8 cellular contexts compared by ENCODE assay signal in the genomic region with DNA sequence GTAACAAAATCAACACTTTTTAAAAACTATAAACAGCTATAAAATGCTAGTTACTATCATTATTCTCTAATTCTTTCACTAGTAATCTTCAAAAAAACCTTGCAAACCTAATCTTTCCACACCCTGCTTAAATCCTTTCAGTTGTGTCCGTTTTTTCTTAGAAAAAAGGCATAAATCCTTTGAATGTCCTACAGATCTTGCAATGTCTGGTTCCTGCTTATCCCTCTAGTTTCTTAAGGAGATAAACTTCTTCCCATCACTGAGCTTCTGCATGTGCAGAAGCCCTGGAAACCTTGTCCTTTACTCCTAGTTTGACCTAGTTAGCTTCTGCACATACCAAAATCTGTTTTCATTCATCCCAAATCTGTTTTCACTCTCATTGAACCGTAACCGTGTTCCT. TPM values are rescaled to one million over a fixed set of nuclear protein-coding genes. Genes with fewer than 3 reads are reported as not detected.
A peak's percentile ranks its signal among the peaks of the same experiment; 100 is the strongest.
DNase-seq lines count a peak whose midpoint lies in the region; ATAC-seq and TF ChIP-seq lines count a peak whose summit lies in the region.

No MANE protein-coding gene starts in this region.

- no peaks in the 10 kb centered on the region for H3K4me1 ChIP-seq in BE2C
- H3K4me1 ChIP-seq in Loucy (ENCODE audit: insufficient read depth, low read length, poor library complexity, severe bottlenecking), result peaks cover 43% of the 10 kb centered on the region

- H3K4me3 Mint-ChIP-seq in dendritic cell treated with granulocyte-macrophage colony-stimulating factor and Interleukin-4, amounts not matched to agents 40 ng/mL and 50 ng/mL, for 4 days, result peak overlapping the region; percentile 99
- peak overlapping the region; percentile 92 to 98 (median 93) for H3K4me3 Mint-ChIP-seq in nephron

- H3K27ac Mint-ChIP-seq in dendritic cell treated with granulocyte-macrophage colony-stimulating factor and Interleukin-4, amounts not matched to agents 40 ng/mL and 50 ng/mL, for 4 days, result peak overlapping the region; percentile 95
- H3K27ac Mint-ChIP-seq in nephron, result peak overlapping the region; percentile 100

- no peaks in the 10 kb centered on the region for H4K20me1 ChIP-seq in Loucy (ENCODE audit: insufficient read depth, low read length, poor library complexity, severe bottlenecking)

- H3K9me3 ChIP-seq in BE2C (no peaks in the 10 kb centered on the region), Loucy (ENCODE audit: insufficient read depth, low read depth, low read length) (no peaks in the 10 kb centered on the region)

- peaks cover 18% of the 10 kb centered on the region for H3K4me1 Mint-ChIP-seq in dendritic cell treated with granulocyte-macrophage colony-stimulating factor and Interleukin-4, amounts not matched to agents 40 ng/mL and 50 ng/mL, for 4 days (ENCODE audit: low read depth)
- H3K4me1 Mint-ChIP-seq in nephron, result peaks cover 27% of the 10 kb centered on the region

- H3F3A ChIP-seq in Loucy (ENCODE audit: low read depth), result no peaks in the 10 kb centered on the region

- H3K9me3 Mint-ChIP-seq in dendritic cell treated with granulocyte-macrophage colony-stimulating factor and Interleukin-4, amounts not matched to agents 40 ng/mL and 50 ng/mL, for 4 days, result no peaks in the 10 kb centered on the region
- no peaks in the 10 kb centered on the region for H3K9me3 Mint-ChIP-seq in nephron

- intact Hi-C loops in dendritic cell treated with granulocyte-macrophage colony-stimulating factor and Interleukin-4, amounts not matched to agents 40 ng/mL and 50 ng/mL, for 4 days (cut with micrococcal nuclease), result loop anchor here (2.0 kb wide), 3 partner anchors 34 to 96 kb away; a partner anchor contains a TSS
- intact Hi-C loops in posterior vena cava (cut with DNase I), result no loop called here

- H3K79me2 ChIP-seq in Loucy (ENCODE audit: insufficient read depth, low read length), result peaks cover 41% of the 10 kb centered on the region

- H3K36me3 ChIP-seq in BE2C (peaks cover 4% of the 10 kb centered on the region; the same call in 1 of the 2 replicates), Loucy (ENCODE audit: insufficient read depth, low read length) (peaks cover 11% of the 10 kb centered on the region; the same call in 1 of the 2 replicates)

- H3K27me3 ChIP-seq in BE2C (no peaks in the 10 kb centered on the region), Loucy (ENCODE audit: insufficient read depth, low read length, poor library complexity, severe bottlenecking) (no peaks in the 10 kb centered on the region)

- H3K9me2 ChIP-seq in Loucy (replicated peaks; ENCODE audit: low read depth, low read length), result no peaks in the 10 kb centered on the region

- no peak for ATAC-seq in GM21528 (IDR thresholded peaks at IDR 0.05; ENCODE audit: low FRiP score, unreplicated experiment)

- peaks cover 37% of the 10 kb centered on the region for H3K36me3 Mint-ChIP-seq in dendritic cell treated with granulocyte-macrophage colony-stimulating factor and Interleukin-4, amounts not matched to agents 40 ng/mL and 50 ng/mL, for 4 days (ENCODE audit: low read depth)
- peaks cover 10% of the 10 kb centered on the region for H3K36me3 Mint-ChIP-seq in nephron (ENCODE audit: low read depth)

- peak overlapping the region; percentile 88 for H3K9ac ChIP-seq in Loucy (ENCODE audit: low read depth, low read length, poor library complexity, severe bottlenecking)

- no peaks in the 10 kb centered on the region for H3K27me3 Mint-ChIP-seq in dendritic cell treated with granulocyte-macrophage colony-stimulating factor and Interleukin-4, amounts not matched to agents 40 ng/mL and 50 ng/mL, for 4 days
- no peaks in the 10 kb centered on the region for H3K27me3 Mint-ChIP-seq in nephron (ENCODE audit: low read depth)

- H3K4me3 ChIP-seq in BE2C (ENCODE audit: low read depth, low read length) (peak overlapping the region; percentile 89), Loucy (ENCODE audit: low read length, poor library complexity, severe bottlenecking) (peak overlapping the region; percentile 91)

- TF ChIP-seq CTCF in BE2C (IDR thresholded peaks at IDR 0.05; ENCODE audit: low read depth, low read length) (no peak), Loucy (conservative IDR thresholded peaks at IDR 0.05; ENCODE audit: low read length) (no peak), nephron (IDR thresholded peaks at IDR 0.05; ENCODE audit: unreplicated experiment in 3 of 3) (no peak)

- DNase-seq in BE2C, result no peak
- no peak for DNase-seq in posterior vena cava (ENCODE audit: low spot score)
- no peak for DNase-seq in SIG-M5 (lab: John Stamatoyannopoulos, UW)
- no peak for DNase-seq in DMS114 treated with DMSO at 0.1 percent for 48 hours (lab: John Stamatoyannopoulos, UW; ENCODE audit: unreplicated experiment)

- peak overlapping the region; percentile 96 for H2AFZ ChIP-seq in Loucy (ENCODE audit: low read length)

- peak overlapping the region; percentile 100 for H3K4me2 ChIP-seq in Loucy (ENCODE audit: low read depth, low read length, poor library complexity, severe bottlenecking)

RNA-seq across cellular contexts. Expression of a gene that starts 1.3 kb away (rescaled TPM):
- 32.5 TPM for polyA plus RNA-seq in BE2C (2012; ENCODE audit: insufficient read depth, insufficient read length, low read depth)
- 10 to 100 TPM; 12.8 to 15.9 TPM for total RNA-seq in posterior vena cava
